16 cellular contexts compared by ENCODE assay signal in genomic region chr1:1062364-1063163, GRCh38. TPM values are rescaled to one million over a fixed set of nuclear protein-coding genes. Genes with fewer than 3 reads are reported as not detected.
DNase-seq lines count a peak whose midpoint lies in the region; ATAC-seq and TF ChIP-seq lines count a peak whose summit lies in the region.
"Had no signal": no experiment of that assay in that cellular context is flagged by ENCODE, and none has a peak within 500 bp of the region (broad histone marks: within the 10 kb centered on the region; RNA-seq: fewer than 3 reads in every experiment).

No MANE protein-coding gene starts in this region.

- H3K36me3 Mint-ChIP-seq in activated naive CD4-positive, alpha-beta T cell treated with anti-CD3 and anti-CD28 coated beads, Interleukin-2, amount 10 ng/mL, durations not matched to agents 7 days and 5 days, result no peaks in the 10 kb centered on the region
- no peaks in the 10 kb centered on the region for H3K36me3 Mint-ChIP-seq in T-cell
- H3K36me3 Mint-ChIP-seq in stimulated activated effector memory CD8-positive, alpha-beta T cell treated with anti-CD3 and anti-CD28 coated beads, Interleukin-12 subunit alpha, Interleukin-12 subunit beta, amount 100 ng/mL, for 72 hours, result peaks cover 68% of the 10 kb centered on the region

- CTCF ChIA-PET in activated naive CD4-positive, alpha-beta T cell treated with anti-CD3 and anti-CD28 coated beads, Interleukin-2, amount 10 ng/mL, durations not matched to agents 7 days and 5 days (lab: Charles Lee), result interaction anchor here (0.6 to 3.4 kb wide), 6 partner anchors 10 to 81 kb away, joined by 3 to 40 read pairs (median 20); partner anchors contain the start of genes ISG15 and PERM1
- CTCF ChIA-PET in T-cell (lab: Charles Lee), result interaction anchor here in 1 of 2 donors (0.7 to 1.3 kb wide), 2 partner anchors 65 to 80 kb away, joined by 5 to 6 read pairs; no protein-coding TSS in a partner anchor

- TF ChIP-seq CTCF in choroid plexus epithelial cell (conservative IDR thresholded peaks at IDR 0.05; ENCODE audit: low read depth, low read length) (no peak), dorsolateral prefrontal cortex (IDR thresholded peaks at IDR 0.05 in 54 of 56, conservative IDR thresholded peaks at IDR 0.05 in 2 of 56; ENCODE audit: low read depth in 1 of 56, partially characterized antibody in 56 of 56) (no peak)

- POLR2A ChIA-PET in T-cell (lab: Charles Lee), result no interaction called here

- peaks cover 49% of the 10 kb centered on the region for H3K4me1 Mint-ChIP-seq in activated naive CD4-positive, alpha-beta T cell treated with anti-CD3 and anti-CD28 coated beads, Interleukin-2, amount 10 ng/mL, durations not matched to agents 7 days and 5 days
- peaks cover 0 to 28% (median 22%) of the 10 kb centered on the region in 3 donors for H3K4me1 Mint-ChIP-seq in T-cell
- H3K4me1 Mint-ChIP-seq in stimulated activated effector memory CD8-positive, alpha-beta T cell treated with anti-CD3 and anti-CD28 coated beads, Interleukin-12 subunit alpha, Interleukin-12 subunit beta, amount 100 ng/mL, for 72 hours, result peaks cover 51% of the 10 kb centered on the region

- intact Hi-C loops in dorsolateral prefrontal cortex (cut with DNase I), result loop anchor here (2.0 to 10.0 kb wide), 4 partner anchors 30 to 78 kb away; partner anchors contain the start of genes ISG15 (in 1 of the 2) and PERM1 (in 1 of the 2)

- no peak overlapping the region for H3K27ac Mint-ChIP-seq in activated naive CD4-positive, alpha-beta T cell treated with anti-CD3 and anti-CD28 coated beads, Interleukin-2, amount 10 ng/mL, durations not matched to agents 7 days and 5 days
- H3K27ac Mint-ChIP-seq in T-cell, result no peak overlapping the region
- peak overlapping the region; percentile 95 for H3K27ac Mint-ChIP-seq in stimulated activated effector memory CD8-positive, alpha-beta T cell treated with anti-CD3 and anti-CD28 coated beads, Interleukin-12 subunit alpha, Interleukin-12 subunit beta, amount 100 ng/mL, for 72 hours

- no peaks in the 10 kb centered on the region for H3K9me3 Mint-ChIP-seq in activated naive CD4-positive, alpha-beta T cell treated with anti-CD3 and anti-CD28 coated beads, Interleukin-2, amount 10 ng/mL, durations not matched to agents 7 days and 5 days
- no peaks in the 10 kb centered on the region for H3K9me3 Mint-ChIP-seq in T-cell
- H3K9me3 Mint-ChIP-seq in stimulated activated effector memory CD8-positive, alpha-beta T cell treated with anti-CD3 and anti-CD28 coated beads, Interleukin-12 subunit alpha, Interleukin-12 subunit beta, amount 100 ng/mL, for 72 hours, result no peaks in the 10 kb centered on the region

- H3K27ac ChIP-seq in dorsolateral prefrontal cortex, result no peak overlapping the region
- H3K27ac ChIP-seq: heart right ventricle, SJSA1, tibial nerve had no signal

- peaks cover 0 to 46% (median 9%) of the 10 kb centered on the region in 45 donors for H3K27me3 ChIP-seq in dorsolateral prefrontal cortex

- H3K4me3 ChIP-seq in choroid plexus epithelial cell (ENCODE audit: low read depth, low read length) (no peak overlapping the region), dorsolateral prefrontal cortex (peak overlapping the region in 2 of 59 donors; percentile 4 to 15)
- H3K4me3 ChIP-seq: heart right ventricle, mucosa of descending colon, SJSA1, tibial nerve had no signal

- no peak for DNase-seq in activated naive CD4-positive, alpha-beta T cell treated with anti-CD3 and anti-CD28 coated beads, Interleukin-2, amount 10 ng/mL, durations not matched to agents 7 days and 5 days
- no peak for DNase-seq in activated naive CD4-positive, alpha-beta T cell treated with Interleukin-2 at 50 U/mL for 16 hours
- DNase-seq in T-cell (no peak), choroid plexus epithelial cell (ENCODE audit: low read depth) (peak; percentile 41), dorsolateral prefrontal cortex (no peak)
- no peak for DNase-seq in stimulated activated effector memory CD8-positive, alpha-beta T cell treated with anti-CD3 and anti-CD28 coated beads, Interleukin-12 subunit alpha, Interleukin-12 subunit beta, amount 100 ng/mL, for 72 hours (ENCODE audit: low spot score in 2 of 2)
- DNase-seq: DND-41; heart right ventricle; kidney glomerular epithelial cell; mucosa of descending colon; stimulated activated CD4-positive, alpha-beta T cell treated with anti-CD3 and anti-CD28 coated beads, Interleukin-15, amount 100 ng/mL, for 24 hours had no signal

- peak overlapping the region; percentile 37 for H3K4me3 Mint-ChIP-seq in activated naive CD4-positive, alpha-beta T cell treated with anti-CD3 and anti-CD28 coated beads, Interleukin-2, amount 10 ng/mL, durations not matched to agents 7 days and 5 days
- H3K4me3 Mint-ChIP-seq in T-cell, result peak overlapping the region in 2 of 3 donors; percentile 17 to 27
- peak overlapping the region; percentile 79 for H3K4me3 Mint-ChIP-seq in stimulated activated effector memory CD8-positive, alpha-beta T cell treated with anti-CD3 and anti-CD28 coated beads, Interleukin-12 subunit alpha, Interleukin-12 subunit beta, amount 100 ng/mL, for 72 hours

- H3K27me3 Mint-ChIP-seq in activated naive CD4-positive, alpha-beta T cell treated with anti-CD3 and anti-CD28 coated beads, Interleukin-2, amount 10 ng/mL, durations not matched to agents 7 days and 5 days, result peaks cover 51% of the 10 kb centered on the region
- H3K27me3 Mint-ChIP-seq in T-cell, result peaks cover 3 to 30% of the 10 kb centered on the region in 2 donors

- ATAC-seq in T-cell (replicated peaks in 1 of 4) (no peak), GM21423 (IDR thresholded peaks at IDR 0.05; ENCODE audit: unreplicated experiment) (no peak), GM18861 (IDR thresholded peaks at IDR 0.05; ENCODE audit: unreplicated experiment) (no peak)
- no peak for ATAC-seq in stimulated activated effector memory CD8-positive, alpha-beta T cell treated with anti-CD3 and anti-CD28 coated beads, Interleukin-12 subunit alpha, Interleukin-12 subunit beta, amount 100 ng/mL, for 72 hours
- ATAC-seq: heart right ventricle, mucosa of descending colon had no signal

RNA-seq across cellular contexts. Expression of gene RNF223, which starts 11.5 kb away (rescaled TPM):
- total RNA-seq in T-cell, result not detected
- under 1 TPM in 2 of 120 experiments, not detected in 118; 0.28 to 0.63 TPM for total RNA-seq in dorsolateral prefrontal cortex
- total RNA-seq: heart right ventricle, posterior vena cava, SJSA1, tibial nerve had no signal

RNA-seq across cellular contexts. Expression of gene AGRN, which starts 42.6 kb away (rescaled TPM):
- total RNA-seq in T-cell (10 to 100 TPM in 2 of 5 donors, 1 to 10 TPM in 3; 6.0 to 16.3 (median 9.9) TPM), dorsolateral prefrontal cortex (100 to 1,000 TPM in 70 of 120 experiments, 10 to 100 TPM in 50; 67.4 to 194 (median 105) TPM)

RNA-seq across cellular contexts. Expression of gene ISG15, which starts 49.3 kb away (rescaled TPM):
- total RNA-seq in T-cell (10 to 100 TPM; 29.1 to 69.8 (median 48.5) TPM), dorsolateral prefrontal cortex (100 to 1,000 TPM in 3 of 120 experiments, 10 to 100 TPM in 113, 1 to 10 TPM in 4; 6.0 to 422 (median 18.9) TPM)

RNA-seq across cellular contexts. Expression of gene C1orf159, which starts 53.3 kb away (rescaled TPM):
- total RNA-seq in T-cell (10 to 100 TPM; 20.4 to 37.7 (median 22.5) TPM), dorsolateral prefrontal cortex (10 to 100 TPM; 14.3 to 35.0 (median 23.4) TPM)

Comparison
In these comparisons a context has a peak if more than half of its experiments do, and no peak if none do; other contexts are left out.
1. H3K4me3 Mint-ChIP-seq: peak in every context shown above with its lines; median percentile 79 in stimulated activated effector memory CD8-positive, alpha-beta T cell treated with anti-CD3 and anti-CD28 coated beads, Interleukin-12 subunit alpha, Interleukin-12 subunit beta, amount 100 ng/mL, for 72 hours; 37 in activated naive CD4-positive, alpha-beta T cell treated with anti-CD3 and anti-CD28 coated beads, Interleukin-2, amount 10 ng/mL, durations not matched to agents 7 days and 5 days; 22 in T-cell.